ENCODE assay signal across 1 cellular context in the genomic region with DNA sequence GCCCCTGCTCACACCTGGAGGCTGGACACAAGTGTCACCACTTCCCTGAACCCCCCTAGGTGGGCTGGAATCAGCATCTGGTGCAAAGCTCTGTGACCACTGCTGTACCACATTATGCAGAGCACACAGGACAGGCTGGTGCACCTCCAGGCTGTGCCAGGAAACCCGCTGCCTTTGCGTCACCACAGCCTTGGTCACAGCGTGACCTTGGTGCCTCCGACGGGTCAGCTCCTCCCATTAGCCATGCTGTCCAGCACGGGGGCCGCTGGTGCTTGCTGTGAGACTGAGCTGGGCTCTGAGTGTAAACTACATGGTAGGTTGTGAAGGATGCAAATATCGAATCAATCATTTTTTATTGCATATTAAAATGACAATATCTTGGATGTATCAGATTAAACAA.
TF ChIP-seq lines count a peak whose summit lies in the region.

No MANE protein-coding gene starts in this region.

TF ChIP-seq in HepG2, 621 proteins besides CTCF, POLR2A, EP300 and RAD21 (continued from another document and continues in another):
- TF ChIP-seq KAT7 (CRISPR knock-in tag; IDR thresholded peaks at IDR 0.05; ENCODE audit: borderline replicate concordance) = no peak
- TF ChIP-seq, protein P1, sequence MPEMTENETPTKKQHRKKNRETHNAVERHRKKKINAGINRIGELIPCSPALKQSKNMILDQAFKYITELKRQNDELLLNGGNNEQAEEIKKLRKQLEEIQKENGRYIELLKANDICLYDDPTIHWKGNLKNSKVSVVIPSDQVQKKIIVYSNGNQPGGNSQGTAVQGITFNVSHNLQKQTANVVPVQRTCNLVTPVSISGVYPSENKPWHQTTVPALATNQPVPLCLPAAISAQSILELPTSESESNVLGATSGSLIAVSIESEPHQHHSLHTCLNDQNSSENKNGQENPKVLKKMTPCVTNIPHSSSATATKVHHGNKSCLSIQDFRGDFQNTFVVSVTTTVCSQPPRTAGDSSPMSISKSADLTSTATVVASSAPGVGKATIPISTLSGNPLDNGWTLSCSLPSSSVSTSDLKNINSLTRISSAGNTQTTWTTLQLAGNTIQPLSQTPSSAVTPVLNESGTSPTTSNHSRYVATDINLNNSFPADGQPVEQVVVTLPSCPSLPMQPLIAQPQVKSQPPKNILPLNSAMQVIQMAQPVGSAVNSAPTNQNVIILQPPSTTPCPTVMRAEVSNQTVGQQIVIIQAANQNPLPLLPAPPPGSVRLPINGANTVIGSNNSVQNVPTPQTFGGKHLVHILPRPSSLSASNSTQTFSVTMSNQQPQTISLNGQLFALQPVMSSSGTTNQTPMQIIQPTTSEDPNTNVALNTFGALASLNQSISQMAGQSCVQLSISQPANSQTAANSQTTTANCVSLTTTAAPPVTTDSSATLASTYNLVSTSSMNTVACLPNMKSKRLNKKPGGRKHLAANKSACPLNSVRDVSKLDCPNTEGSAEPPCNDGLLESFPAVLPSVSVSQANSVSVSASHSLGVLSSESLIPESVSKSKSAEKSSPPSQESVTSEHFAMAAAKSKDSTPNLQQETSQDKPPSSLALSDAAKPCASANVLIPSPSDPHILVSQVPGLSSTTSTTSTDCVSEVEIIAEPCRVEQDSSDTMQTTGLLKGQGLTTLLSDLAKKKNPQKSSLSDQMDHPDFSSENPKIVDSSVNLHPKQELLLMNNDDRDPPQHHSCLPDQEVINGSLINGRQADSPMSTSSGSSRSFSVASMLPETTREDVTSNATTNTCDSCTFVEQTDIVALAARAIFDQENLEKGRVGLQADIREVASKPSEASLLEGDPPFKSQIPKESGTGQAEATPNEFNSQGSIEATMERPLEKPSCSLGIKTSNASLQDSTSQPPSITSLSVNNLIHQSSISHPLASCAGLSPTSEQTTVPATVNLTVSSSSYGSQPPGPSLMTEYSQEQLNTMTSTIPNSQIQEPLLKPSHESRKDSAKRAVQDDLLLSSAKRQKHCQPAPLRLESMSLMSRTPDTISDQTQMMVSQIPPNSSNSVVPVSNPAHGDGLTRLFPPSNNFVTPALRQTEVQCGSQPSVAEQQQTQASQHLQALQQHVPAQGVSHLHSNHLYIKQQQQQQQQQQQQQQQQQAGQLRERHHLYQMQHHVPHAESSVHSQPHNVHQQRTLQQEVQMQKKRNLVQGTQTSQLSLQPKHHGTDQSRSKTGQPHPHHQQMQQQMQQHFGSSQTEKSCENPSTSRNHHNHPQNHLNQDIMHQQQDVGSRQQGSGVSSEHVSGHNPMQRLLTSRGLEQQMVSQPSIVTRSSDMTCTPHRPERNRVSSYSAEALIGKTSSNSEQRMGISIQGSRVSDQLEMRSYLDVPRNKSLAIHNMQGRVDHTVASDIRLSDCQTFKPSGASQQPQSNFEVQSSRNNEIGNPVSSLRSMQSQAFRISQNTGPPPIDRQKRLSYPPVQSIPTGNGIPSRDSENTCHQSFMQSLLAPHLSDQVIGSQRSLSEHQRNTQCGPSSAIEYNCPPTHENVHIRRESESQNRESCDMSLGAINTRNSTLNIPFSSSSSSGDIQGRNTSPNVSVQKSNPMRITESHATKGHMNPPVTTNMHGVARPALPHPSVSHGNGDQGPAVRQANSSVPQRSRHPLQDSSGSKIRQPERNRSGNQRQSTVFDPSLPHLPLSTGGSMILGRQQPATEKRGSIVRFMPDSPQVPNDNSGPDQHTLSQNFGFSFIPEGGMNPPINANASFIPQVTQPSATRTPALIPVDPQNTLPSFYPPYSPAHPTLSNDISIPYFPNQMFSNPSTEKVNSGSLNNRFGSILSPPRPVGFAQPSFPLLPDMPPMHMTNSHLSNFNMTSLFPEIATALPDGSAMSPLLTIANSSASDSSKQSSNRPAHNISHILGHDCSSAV (CRISPR knock-in tag; IDR thresholded peaks at IDR 0.05; ENCODE audit: borderline replicate concordance) = no peak
- no peak for TF ChIP-seq ZNF329 (CRISPR knock-in tag; IDR thresholded peaks at IDR 0.05; ENCODE audit: low read depth)
- TF ChIP-seq, protein P2, sequence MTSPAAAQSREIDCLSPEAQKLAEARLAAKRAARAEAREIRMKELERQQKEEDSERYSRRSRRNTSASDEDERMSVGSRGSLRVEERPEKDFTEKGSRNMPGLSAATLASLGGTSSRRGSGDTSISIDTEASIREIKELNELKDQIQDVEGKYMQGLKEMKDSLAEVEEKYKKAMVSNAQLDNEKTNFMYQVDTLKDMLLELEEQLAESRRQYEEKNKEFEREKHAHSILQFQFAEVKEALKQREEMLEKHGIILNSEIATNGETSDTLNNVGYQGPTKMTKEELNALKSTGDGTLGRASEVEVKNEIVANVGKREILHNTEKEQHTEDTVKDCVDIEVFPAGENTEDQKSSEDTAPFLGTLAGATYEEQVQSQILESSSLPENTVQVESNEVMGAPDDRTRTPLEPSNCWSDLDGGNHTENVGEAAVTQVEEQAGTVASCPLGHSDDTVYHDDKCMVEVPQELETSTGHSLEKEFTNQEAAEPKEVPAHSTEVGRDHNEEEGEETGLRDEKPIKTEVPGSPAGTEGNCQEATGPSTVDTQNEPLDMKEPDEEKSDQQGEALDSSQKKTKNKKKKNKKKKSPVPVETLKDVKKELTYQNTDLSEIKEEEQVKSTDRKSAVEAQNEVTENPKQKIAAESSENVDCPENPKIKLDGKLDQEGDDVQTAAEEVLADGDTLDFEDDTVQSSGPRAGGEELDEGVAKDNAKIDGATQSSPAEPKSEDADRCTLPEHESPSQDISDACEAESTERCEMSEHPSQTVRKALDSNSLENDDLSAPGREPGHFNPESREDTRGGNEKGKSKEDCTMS (CRISPR knock-in tag; conservative IDR thresholded peaks at IDR 0.05) = no peak
- TF ChIP-seq, protein P3, sequence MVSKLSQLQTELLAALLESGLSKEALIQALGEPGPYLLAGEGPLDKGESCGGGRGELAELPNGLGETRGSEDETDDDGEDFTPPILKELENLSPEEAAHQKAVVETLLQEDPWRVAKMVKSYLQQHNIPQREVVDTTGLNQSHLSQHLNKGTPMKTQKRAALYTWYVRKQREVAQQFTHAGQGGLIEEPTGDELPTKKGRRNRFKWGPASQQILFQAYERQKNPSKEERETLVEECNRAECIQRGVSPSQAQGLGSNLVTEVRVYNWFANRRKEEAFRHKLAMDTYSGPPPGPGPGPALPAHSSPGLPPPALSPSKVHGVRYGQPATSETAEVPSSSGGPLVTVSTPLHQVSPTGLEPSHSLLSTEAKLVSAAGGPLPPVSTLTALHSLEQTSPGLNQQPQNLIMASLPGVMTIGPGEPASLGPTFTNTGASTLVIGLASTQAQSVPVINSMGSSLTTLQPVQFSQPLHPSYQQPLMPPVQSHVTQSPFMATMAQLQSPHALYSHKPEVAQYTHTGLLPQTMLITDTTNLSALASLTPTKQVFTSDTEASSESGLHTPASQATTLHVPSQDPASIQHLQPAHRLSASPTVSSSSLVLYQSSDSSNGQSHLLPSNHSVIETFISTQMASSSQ (IDR thresholded peaks at IDR 0.05; ENCODE audit: low read depth) = no peak
- TF ChIP-seq, protein P3 (CRISPR knock-in tag; IDR thresholded peaks at IDR 0.05; ENCODE audit: borderline replicate concordance) = no peak
- peak; percentile 78 for TF ChIP-seq SAP130 (CRISPR knock-in tag; IDR thresholded peaks at IDR 0.05; ENCODE audit: low read depth)
- TF ChIP-seq, protein P4, sequence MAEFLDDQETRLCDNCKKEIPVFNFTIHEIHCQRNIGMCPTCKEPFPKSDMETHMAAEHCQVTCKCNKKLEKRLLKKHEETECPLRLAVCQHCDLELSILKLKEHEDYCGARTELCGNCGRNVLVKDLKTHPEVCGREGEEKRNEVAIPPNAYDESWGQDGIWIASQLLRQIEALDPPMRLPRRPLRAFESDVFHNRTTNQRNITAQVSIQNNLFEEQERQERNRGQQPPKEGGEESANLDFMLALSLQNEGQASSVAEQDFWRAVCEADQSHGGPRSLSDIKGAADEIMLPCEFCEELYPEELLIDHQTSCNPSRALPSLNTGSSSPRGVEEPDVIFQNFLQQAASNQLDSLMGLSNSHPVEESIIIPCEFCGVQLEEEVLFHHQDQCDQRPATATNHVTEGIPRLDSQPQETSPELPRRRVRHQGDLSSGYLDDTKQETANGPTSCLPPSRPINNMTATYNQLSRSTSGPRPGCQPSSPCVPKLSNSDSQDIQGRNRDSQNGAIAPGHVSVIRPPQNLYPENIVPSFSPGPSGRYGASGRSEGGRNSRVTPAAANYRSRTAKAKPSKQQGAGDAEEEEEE (CRISPR knock-in tag; IDR thresholded peaks at IDR 0.05; ENCODE audit: borderline replicate concordance) = no peak
- TF ChIP-seq BORCS8-MEF2B (CRISPR knock-in tag; IDR thresholded peaks at IDR 0.05) = no peak
- no peak for TF ChIP-seq NFIB (CRISPR knock-in tag; IDR thresholded peaks at IDR 0.05; ENCODE audit: borderline replicate concordance)
- TF ChIP-seq ZNF124 (CRISPR knock-in tag; IDR thresholded peaks at IDR 0.05) = no peak
- TF ChIP-seq EED (CRISPR knock-in tag; IDR thresholded peaks at IDR 0.05) = peak; percentile 40; the same call in 1 of the 2 replicates
- TF ChIP-seq ZNF644 (CRISPR knock-in tag; IDR thresholded peaks at IDR 0.05; ENCODE audit: low read depth) = no peak
- TF ChIP-seq NR2F1 (CRISPR knock-in tag; IDR thresholded peaks at IDR 0.05) = peak in 1 of 2 experiments; percentile 83; a peak in 3 of 4 replicates
- TF ChIP-seq, protein P5, sequence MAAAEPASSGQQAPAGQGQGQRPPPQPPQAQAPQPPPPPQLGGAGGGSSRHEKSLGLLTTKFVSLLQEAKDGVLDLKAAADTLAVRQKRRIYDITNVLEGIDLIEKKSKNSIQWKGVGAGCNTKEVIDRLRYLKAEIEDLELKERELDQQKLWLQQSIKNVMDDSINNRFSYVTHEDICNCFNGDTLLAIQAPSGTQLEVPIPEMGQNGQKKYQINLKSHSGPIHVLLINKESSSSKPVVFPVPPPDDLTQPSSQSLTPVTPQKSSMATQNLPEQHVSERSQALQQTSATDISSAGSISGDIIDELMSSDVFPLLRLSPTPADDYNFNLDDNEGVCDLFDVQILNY (CRISPR knock-in tag; conservative IDR thresholded peaks at IDR 0.05) = no peak
- no peak for TF ChIP-seq ZFP36L1 (CRISPR knock-in tag; IDR thresholded peaks at IDR 0.05)
- TF ChIP-seq NCOR1 (IDR thresholded peaks at IDR 0.05; ENCODE audit: borderline replicate concordance, low read length) = no peak
- no peak for TF ChIP-seq NFE2 (CRISPR knock-in tag; IDR thresholded peaks at IDR 0.05)
- TF ChIP-seq FOSL2 (CRISPR knock-in tag; IDR thresholded peaks at IDR 0.05) = peak; percentile 46
- TF ChIP-seq, protein P6, sequence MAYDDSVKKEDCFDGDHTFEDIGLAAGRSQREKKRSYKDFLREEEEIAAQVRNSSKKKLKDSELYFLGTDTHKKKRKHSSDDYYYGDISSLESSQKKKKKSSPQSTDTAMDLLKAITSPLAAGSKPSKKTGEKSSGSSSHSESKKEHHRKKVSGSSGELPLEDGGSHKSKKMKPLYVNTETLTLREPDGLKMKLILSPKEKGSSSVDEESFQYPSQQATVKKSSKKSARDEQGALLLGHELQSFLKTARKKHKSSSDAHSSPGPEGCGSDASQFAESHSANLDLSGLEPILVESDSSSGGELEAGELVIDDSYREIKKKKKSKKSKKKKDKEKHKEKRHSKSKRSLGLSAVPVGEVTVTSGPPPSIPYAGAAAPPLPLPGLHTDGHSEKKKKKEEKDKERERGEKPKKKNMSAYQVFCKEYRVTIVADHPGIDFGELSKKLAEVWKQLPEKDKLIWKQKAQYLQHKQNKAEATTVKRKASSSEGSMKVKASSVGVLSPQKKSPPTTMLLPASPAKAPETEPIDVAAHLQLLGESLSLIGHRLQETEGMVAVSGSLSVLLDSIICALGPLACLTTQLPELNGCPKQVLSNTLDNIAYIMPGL (CRISPR knock-in tag; IDR thresholded peaks at IDR 0.05; ENCODE audit: borderline replicate concordance in 1 of 2, low read depth in 1 of 2) = no peak
- TF ChIP-seq ZNF614 (CRISPR knock-in tag; IDR thresholded peaks at IDR 0.05; ENCODE audit: borderline replicate concordance) = no peak
- TF ChIP-seq GFI1 (CRISPR knock-in tag; IDR thresholded peaks at IDR 0.05; ENCODE audit: borderline replicate concordance) = no peak
- no peak for TF ChIP-seq ATRX (CRISPR knock-in tag; IDR thresholded peaks at IDR 0.05; ENCODE audit: borderline replicate concordance)
- 0 out of 2 replicates have a peak, but pooled peaks have one; percentile 27 for TF ChIP-seq SPEN (CRISPR knock-in tag; IDR thresholded peaks at IDR 0.05; ENCODE audit: low read depth)
- no peak for TF ChIP-seq ZFP62 (CRISPR knock-in tag; IDR thresholded peaks at IDR 0.05)
- TF ChIP-seq ARHGAP35 (CRISPR knock-in tag; IDR thresholded peaks at IDR 0.05; ENCODE audit: borderline replicate concordance) = no peak
- TF ChIP-seq FOXO1 (CRISPR knock-in tag; IDR thresholded peaks at IDR 0.05) = no peak
- TF ChIP-seq, protein P7, sequence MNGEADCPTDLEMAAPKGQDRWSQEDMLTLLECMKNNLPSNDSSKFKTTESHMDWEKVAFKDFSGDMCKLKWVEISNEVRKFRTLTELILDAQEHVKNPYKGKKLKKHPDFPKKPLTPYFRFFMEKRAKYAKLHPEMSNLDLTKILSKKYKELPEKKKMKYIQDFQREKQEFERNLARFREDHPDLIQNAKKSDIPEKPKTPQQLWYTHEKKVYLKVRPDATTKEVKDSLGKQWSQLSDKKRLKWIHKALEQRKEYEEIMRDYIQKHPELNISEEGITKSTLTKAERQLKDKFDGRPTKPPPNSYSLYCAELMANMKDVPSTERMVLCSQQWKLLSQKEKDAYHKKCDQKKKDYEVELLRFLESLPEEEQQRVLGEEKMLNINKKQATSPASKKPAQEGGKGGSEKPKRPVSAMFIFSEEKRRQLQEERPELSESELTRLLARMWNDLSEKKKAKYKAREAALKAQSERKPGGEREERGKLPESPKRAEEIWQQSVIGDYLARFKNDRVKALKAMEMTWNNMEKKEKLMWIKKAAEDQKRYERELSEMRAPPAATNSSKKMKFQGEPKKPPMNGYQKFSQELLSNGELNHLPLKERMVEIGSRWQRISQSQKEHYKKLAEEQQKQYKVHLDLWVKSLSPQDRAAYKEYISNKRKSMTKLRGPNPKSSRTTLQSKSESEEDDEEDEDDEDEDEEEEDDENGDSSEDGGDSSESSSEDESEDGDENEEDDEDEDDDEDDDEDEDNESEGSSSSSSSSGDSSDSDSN (CRISPR knock-in tag; IDR thresholded peaks at IDR 0.05) = no peak
- TF ChIP-seq PCBP1 (IDR thresholded peaks at IDR 0.05; ENCODE audit: borderline replicate concordance, low read depth, low read length) = no peak
- no peak for TF ChIP-seq ZNF547 (CRISPR knock-in tag; IDR thresholded peaks at IDR 0.05)
- no peak for TF ChIP-seq MED1 (CRISPR knock-in tag; IDR thresholded peaks at IDR 0.05)
- peak; percentile 64 for TF ChIP-seq NR2C2 (CRISPR knock-in tag; IDR thresholded peaks at IDR 0.05; ENCODE audit: borderline replicate concordance)
- no peak for TF ChIP-seq DMAP1 (CRISPR knock-in tag; IDR thresholded peaks at IDR 0.05)
- TF ChIP-seq ZMYM2 (CRISPR knock-in tag; IDR thresholded peaks at IDR 0.05) = no peak
- TF ChIP-seq BCL6 (CRISPR knock-in tag; IDR thresholded peaks at IDR 0.05) = 0 out of 2 replicates have a peak, but pooled peaks have one; percentile 33
- 0 out of 2 replicates have a peak, but pooled peaks have one; percentile 27 for TF ChIP-seq CREM (IDR thresholded peaks at IDR 0.05)
- no peak for TF ChIP-seq CREM (CRISPR knock-in tag; IDR thresholded peaks at IDR 0.05)
- no peak for TF ChIP-seq MTF2 (CRISPR knock-in tag; IDR thresholded peaks at IDR 0.05; ENCODE audit: borderline replicate concordance)
